Comparison of ENCODE assay signal across 1 cellular context in the genomic region with DNA sequence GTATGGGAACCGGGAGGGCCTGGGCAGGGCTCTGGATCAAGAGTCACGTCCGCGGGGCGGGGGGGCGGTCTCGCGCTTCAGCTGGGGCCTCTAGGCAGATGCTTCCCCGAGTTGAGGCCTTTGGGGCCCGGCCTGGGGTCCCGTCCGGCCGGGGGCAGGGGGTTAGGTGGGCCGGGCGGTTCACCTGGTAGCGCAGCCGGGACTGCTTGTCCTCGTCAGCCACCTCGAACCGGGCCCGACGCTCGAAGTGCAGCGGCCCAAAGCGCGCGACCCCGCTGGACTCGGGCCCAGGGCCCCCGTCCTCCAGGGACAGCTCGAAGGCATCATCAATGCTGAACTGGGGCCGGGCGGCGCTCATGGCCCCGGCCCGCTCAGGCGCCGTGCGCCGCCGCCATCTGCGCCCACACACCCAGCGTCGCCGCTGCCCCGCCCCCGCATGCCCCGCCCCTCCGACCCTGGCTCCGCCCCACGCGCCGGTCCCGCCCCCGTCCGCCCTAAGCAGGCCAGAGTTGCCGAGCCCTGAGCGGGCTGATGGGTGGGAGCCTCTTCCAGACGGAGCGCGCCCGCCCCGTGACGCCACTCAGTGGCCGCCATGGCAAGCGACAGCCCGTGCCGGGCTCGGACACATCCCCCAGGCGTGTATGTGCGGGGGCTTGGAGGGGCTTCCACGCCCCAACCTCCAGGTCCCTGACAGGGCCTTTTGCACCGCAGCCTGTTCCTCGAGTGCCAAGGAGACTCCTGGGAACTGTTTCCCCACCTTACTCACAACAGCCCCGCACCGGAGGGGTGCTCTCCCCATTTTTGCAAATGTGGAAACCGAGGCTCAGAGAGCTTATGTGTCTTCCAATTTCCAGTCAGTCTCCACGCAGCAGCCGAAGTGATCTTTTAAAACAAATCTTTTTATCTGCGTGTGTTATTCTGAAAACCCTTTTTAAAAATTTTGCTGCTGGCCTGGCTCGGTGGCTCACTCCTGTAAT.
TF ChIP-seq lines count a peak whose summit lies in the region.

A gene with protein sequence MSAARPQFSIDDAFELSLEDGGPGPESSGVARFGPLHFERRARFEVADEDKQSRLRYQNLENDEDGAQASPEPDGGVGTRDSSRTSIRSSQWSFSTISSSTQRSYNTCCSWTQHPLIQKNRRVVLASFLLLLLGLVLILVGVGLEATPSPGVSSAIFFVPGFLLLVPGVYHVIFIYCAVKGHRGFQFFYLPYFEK (minus strand): TSS at position 417 of the 977 bp plus-strand sequence. CDS start 59 bp downstream, at position 358.

TF ChIP-seq in K562, 482 proteins besides CTCF, POLR2A, EP300 and RAD21 (continued from another document and continues in another):
- TF ChIP-seq, protein P1, sequence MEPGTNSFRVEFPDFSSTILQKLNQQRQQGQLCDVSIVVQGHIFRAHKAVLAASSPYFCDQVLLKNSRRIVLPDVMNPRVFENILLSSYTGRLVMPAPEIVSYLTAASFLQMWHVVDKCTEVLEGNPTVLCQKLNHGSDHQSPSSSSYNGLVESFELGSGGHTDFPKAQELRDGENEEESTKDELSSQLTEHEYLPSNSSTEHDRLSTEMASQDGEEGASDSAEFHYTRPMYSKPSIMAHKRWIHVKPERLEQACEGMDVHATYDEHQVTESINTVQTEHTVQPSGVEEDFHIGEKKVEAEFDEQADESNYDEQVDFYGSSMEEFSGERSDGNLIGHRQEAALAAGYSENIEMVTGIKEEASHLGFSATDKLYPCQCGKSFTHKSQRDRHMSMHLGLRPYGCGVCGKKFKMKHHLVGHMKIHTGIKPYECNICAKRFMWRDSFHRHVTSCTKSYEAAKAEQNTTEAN (CRISPR knock-in tag; IDR thresholded peaks at IDR 0.05): no peak
- peak; percentile 77 for TF ChIP-seq TAF1 (IDR thresholded peaks at IDR 0.05; ENCODE audit: control insufficient read depth, extremely low read depth, insufficient read depth, low read length, severe bottlenecking)
- TF ChIP-seq CCNT2 (IDR thresholded peaks at IDR 0.05; ENCODE audit: borderline replicate concordance, extremely low read depth, insufficient read length, low read depth, low read length): peak; percentile 66
- no peak for TF ChIP-seq ZKSCAN3 (CRISPR knock-in tag; IDR thresholded peaks at IDR 0.05)
- 0 out of 2 replicates have a peak, but pooled peaks have one; percentile 42 for TF ChIP-seq GABPA (tag; conservative IDR thresholded peaks at IDR 0.05; ENCODE audit: low read depth)
- TF ChIP-seq, protein P2, sequence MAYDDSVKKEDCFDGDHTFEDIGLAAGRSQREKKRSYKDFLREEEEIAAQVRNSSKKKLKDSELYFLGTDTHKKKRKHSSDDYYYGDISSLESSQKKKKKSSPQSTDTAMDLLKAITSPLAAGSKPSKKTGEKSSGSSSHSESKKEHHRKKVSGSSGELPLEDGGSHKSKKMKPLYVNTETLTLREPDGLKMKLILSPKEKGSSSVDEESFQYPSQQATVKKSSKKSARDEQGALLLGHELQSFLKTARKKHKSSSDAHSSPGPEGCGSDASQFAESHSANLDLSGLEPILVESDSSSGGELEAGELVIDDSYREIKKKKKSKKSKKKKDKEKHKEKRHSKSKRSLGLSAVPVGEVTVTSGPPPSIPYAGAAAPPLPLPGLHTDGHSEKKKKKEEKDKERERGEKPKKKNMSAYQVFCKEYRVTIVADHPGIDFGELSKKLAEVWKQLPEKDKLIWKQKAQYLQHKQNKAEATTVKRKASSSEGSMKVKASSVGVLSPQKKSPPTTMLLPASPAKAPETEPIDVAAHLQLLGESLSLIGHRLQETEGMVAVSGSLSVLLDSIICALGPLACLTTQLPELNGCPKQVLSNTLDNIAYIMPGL (CRISPR knock-in tag; IDR thresholded peaks at IDR 0.05): no peak
- TF ChIP-seq, protein P3, sequence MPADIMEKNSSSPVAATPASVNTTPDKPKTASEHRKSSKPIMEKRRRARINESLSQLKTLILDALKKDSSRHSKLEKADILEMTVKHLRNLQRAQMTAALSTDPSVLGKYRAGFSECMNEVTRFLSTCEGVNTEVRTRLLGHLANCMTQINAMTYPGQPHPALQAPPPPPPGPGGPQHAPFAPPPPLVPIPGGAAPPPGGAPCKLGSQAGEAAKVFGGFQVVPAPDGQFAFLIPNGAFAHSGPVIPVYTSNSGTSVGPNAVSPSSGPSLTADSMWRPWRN (IDR thresholded peaks at IDR 0.05; ENCODE audit: low read depth): no peak
- TF ChIP-seq, protein P4, sequence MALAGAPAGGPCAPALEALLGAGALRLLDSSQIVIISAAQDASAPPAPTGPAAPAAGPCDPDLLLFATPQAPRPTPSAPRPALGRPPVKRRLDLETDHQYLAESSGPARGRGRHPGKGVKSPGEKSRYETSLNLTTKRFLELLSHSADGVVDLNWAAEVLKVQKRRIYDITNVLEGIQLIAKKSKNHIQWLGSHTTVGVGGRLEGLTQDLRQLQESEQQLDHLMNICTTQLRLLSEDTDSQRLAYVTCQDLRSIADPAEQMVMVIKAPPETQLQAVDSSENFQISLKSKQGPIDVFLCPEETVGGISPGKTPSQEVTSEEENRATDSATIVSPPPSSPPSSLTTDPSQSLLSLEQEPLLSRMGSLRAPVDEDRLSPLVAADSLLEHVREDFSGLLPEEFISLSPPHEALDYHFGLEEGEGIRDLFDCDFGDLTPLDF (CRISPR knock-in tag; IDR thresholded peaks at IDR 0.05): 0 out of 2 replicates have a peak, but pooled peaks have one; percentile 41
- 0 out of 2 replicates have a peak, but pooled peaks have one; percentile 7 for TF ChIP-seq TEAD4 (IDR thresholded peaks at IDR 0.05; ENCODE audit: low read length)
- TF ChIP-seq TEAD4 (CRISPR knock-in tag; IDR thresholded peaks at IDR 0.05; ENCODE audit: borderline replicate concordance): no peak
- no peak for TF ChIP-seq SMAD3 (CRISPR knock-in tag; conservative IDR thresholded peaks at IDR 0.05)
- no peak for TF ChIP-seq BDP1 (IDR thresholded peaks at IDR 0.05; ENCODE audit: insufficient read depth, insufficient read length)
- no peak for TF ChIP-seq RFX1 (IDR thresholded peaks at IDR 0.05)
- peak; percentile 94 for TF ChIP-seq KDM5B (IDR thresholded peaks at IDR 0.05; ENCODE audit: insufficient replicate concordance, low read depth, low read length)
- no peak for TF ChIP-seq GTF2A2 (tag; IDR thresholded peaks at IDR 0.05)
- TF ChIP-seq NFIC (IDR thresholded peaks at IDR 0.05): 0 out of 2 replicates have a peak, but pooled peaks have one; percentile 41
- TF ChIP-seq PRPF4 (IDR thresholded peaks at IDR 0.05; ENCODE audit: insufficient read depth, low read depth, low read length, poor library complexity, severe bottlenecking): no peak
- TF ChIP-seq STAT5B (CRISPR knock-in tag; IDR thresholded peaks at IDR 0.05): no peak
- no peak for TF ChIP-seq ZNF282 (CRISPR knock-in tag; IDR thresholded peaks at IDR 0.05)
- 0 out of 2 replicates have a peak, but pooled peaks have one; percentile 26 for TF ChIP-seq ZNF263 (CRISPR knock-in tag; IDR thresholded peaks at IDR 0.05; ENCODE audit: borderline replicate concordance)
- TF ChIP-seq HOXB6 (CRISPR knock-in tag; IDR thresholded peaks at IDR 0.05; ENCODE audit: borderline replicate concordance): no peak
- TF ChIP-seq TSC22D4 (tag; IDR thresholded peaks at IDR 0.05): no peak
- TF ChIP-seq JUNB (CRISPR knock-in tag; conservative IDR thresholded peaks at IDR 0.05): no peak
- peak; percentile 61 for TF ChIP-seq POLR2B (IDR thresholded peaks at IDR 0.05; ENCODE audit: low read depth, partially characterized antibody)
- TF ChIP-seq OTX1 (CRISPR knock-in tag; IDR thresholded peaks at IDR 0.05): no peak
- peak; percentile 40; the same call in 1 of the 2 replicates for TF ChIP-seq POLR2H (tag; IDR thresholded peaks at IDR 0.05; ENCODE audit: low read depth)
- TF ChIP-seq, protein P5, sequence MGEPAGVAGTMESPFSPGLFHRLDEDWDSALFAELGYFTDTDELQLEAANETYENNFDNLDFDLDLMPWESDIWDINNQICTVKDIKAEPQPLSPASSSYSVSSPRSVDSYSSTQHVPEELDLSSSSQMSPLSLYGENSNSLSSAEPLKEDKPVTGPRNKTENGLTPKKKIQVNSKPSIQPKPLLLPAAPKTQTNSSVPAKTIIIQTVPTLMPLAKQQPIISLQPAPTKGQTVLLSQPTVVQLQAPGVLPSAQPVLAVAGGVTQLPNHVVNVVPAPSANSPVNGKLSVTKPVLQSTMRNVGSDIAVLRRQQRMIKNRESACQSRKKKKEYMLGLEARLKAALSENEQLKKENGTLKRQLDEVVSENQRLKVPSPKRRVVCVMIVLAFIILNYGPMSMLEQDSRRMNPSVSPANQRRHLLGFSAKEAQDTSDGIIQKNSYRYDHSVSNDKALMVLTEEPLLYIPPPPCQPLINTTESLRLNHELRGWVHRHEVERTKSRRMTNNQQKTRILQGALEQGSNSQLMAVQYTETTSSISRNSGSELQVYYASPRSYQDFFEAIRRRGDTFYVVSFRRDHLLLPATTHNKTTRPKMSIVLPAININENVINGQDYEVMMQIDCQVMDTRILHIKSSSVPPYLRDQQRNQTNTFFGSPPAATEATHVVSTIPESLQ (CRISPR knock-in tag; IDR thresholded peaks at IDR 0.05): no peak
- no peak for TF ChIP-seq ZNF644 (tag; IDR thresholded peaks at IDR 0.05; ENCODE audit: low read depth)
- TF ChIP-seq SP1 (CRISPR knock-in tag; IDR thresholded peaks at IDR 0.05): peak; percentile 97
- 0 out of 4 replicates have a peak, but pooled peaks of 1 of the 2 experiments have one; percentile 45 for TF ChIP-seq SRF (CRISPR knock-in tag; IDR thresholded peaks at IDR 0.05)
- TF ChIP-seq NRF1 (conservative IDR thresholded peaks at IDR 0.05 in 1 of 2, IDR thresholded peaks at IDR 0.05 in 1 of 2): peak; percentile 68 to 73
- TF ChIP-seq, protein P6, sequence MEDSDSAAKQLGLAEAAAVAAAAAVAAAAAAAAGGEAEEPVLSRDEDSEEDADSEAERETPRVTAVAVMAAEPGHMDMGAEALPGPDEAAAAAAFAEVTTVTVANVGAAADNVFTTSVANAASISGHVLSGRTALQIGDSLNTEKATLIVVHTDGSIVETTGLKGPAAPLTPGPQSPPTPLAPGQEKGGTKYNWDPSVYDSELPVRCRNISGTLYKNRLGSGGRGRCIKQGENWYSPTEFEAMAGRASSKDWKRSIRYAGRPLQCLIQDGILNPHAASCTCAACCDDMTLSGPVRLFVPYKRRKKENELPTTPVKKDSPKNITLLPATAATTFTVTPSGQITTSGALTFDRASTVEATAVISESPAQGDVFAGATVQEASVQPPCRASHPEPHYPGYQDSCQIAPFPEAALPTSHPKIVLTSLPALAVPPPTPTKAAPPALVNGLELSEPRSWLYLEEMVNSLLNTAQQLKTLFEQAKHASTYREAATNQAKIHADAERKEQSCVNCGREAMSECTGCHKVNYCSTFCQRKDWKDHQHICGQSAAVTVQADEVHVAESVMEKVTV (CRISPR knock-in tag; IDR thresholded peaks at IDR 0.05): peak; percentile 32; the same call in 1 of the 2 replicates
- TF ChIP-seq, protein P7, sequence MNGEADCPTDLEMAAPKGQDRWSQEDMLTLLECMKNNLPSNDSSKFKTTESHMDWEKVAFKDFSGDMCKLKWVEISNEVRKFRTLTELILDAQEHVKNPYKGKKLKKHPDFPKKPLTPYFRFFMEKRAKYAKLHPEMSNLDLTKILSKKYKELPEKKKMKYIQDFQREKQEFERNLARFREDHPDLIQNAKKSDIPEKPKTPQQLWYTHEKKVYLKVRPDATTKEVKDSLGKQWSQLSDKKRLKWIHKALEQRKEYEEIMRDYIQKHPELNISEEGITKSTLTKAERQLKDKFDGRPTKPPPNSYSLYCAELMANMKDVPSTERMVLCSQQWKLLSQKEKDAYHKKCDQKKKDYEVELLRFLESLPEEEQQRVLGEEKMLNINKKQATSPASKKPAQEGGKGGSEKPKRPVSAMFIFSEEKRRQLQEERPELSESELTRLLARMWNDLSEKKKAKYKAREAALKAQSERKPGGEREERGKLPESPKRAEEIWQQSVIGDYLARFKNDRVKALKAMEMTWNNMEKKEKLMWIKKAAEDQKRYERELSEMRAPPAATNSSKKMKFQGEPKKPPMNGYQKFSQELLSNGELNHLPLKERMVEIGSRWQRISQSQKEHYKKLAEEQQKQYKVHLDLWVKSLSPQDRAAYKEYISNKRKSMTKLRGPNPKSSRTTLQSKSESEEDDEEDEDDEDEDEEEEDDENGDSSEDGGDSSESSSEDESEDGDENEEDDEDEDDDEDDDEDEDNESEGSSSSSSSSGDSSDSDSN (IDR thresholded peaks at IDR 0.05; ENCODE audit: borderline replicate concordance in 1 of 2, low read depth in 2 of 2, low read length in 2 of 2): 0 out of 4 replicates have a peak, but pooled peaks of 1 of the 2 experiments have one; percentile 37
- no peak for TF ChIP-seq FOXK1 (CRISPR knock-in tag; IDR thresholded peaks at IDR 0.05; ENCODE audit: borderline replicate concordance)
- no peak for TF ChIP-seq ZNF347 (CRISPR knock-in tag; IDR thresholded peaks at IDR 0.05; ENCODE audit: low read depth)
- no peak for TF ChIP-seq SIRT6 (IDR thresholded peaks at IDR 0.05; ENCODE audit: low read depth, low read length)
- TF ChIP-seq, protein P8, sequence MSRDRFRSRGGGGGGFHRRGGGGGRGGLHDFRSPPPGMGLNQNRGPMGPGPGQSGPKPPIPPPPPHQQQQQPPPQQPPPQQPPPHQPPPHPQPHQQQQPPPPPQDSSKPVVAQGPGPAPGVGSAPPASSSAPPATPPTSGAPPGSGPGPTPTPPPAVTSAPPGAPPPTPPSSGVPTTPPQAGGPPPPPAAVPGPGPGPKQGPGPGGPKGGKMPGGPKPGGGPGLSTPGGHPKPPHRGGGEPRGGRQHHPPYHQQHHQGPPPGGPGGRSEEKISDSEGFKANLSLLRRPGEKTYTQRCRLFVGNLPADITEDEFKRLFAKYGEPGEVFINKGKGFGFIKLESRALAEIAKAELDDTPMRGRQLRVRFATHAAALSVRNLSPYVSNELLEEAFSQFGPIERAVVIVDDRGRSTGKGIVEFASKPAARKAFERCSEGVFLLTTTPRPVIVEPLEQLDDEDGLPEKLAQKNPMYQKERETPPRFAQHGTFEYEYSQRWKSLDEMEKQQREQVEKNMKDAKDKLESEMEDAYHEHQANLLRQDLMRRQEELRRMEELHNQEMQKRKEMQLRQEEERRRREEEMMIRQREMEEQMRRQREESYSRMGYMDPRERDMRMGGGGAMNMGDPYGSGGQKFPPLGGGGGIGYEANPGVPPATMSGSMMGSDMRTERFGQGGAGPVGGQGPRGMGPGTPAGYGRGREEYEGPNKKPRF (IDR thresholded peaks at IDR 0.05; ENCODE audit: low read depth, low read length): no peak
- 0 out of 2 replicates have a peak, but pooled peaks have one; percentile 14 for TF ChIP-seq KLF16 (IDR thresholded peaks at IDR 0.05)
- no peak for TF ChIP-seq ASH1L (IDR thresholded peaks at IDR 0.05; ENCODE audit: borderline replicate concordance, low read depth, partially characterized antibody)
- TF ChIP-seq, protein P9, sequence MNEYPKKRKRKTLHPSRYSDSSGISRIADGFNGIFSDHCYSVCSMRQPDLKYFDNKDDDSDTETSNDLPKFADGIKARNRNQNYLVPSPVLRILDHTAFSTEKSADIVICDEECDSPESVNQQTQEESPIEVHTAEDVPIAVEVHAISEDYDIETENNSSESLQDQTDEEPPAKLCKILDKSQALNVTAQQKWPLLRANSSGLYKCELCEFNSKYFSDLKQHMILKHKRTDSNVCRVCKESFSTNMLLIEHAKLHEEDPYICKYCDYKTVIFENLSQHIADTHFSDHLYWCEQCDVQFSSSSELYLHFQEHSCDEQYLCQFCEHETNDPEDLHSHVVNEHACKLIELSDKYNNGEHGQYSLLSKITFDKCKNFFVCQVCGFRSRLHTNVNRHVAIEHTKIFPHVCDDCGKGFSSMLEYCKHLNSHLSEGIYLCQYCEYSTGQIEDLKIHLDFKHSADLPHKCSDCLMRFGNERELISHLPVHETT (CRISPR knock-in tag; conservative IDR thresholded peaks at IDR 0.05 in 1 of 2, IDR thresholded peaks at IDR 0.05 in 1 of 2): peak in 1 of 2 experiments; percentile 80; a peak in 2 of 4 replicates
- TF ChIP-seq, protein P10, sequence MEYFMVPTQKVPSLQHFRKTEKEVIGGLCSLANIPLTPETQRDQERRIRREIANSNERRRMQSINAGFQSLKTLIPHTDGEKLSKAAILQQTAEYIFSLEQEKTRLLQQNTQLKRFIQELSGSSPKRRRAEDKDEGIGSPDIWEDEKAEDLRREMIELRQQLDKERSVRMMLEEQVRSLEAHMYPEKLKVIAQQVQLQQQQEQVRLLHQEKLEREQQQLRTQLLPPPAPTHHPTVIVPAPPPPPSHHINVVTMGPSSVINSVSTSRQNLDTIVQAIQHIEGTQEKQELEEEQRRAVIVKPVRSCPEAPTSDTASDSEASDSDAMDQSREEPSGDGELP (CRISPR knock-in tag; IDR thresholded peaks at IDR 0.05; ENCODE audit: borderline replicate concordance): peak; percentile 91
